Comparison of ENCODE assay signal across 8 cellular contexts in genomic region chr7:77427996-77428603, GRCh38. TPM values are rescaled to one million over a fixed set of nuclear protein-coding genes. Genes with fewer than 3 reads are reported as not detected.
DNase-seq lines count a peak whose midpoint lies in the region; ATAC-seq and TF ChIP-seq lines count a peak whose summit lies in the region.

No MANE protein-coding gene starts in this region.

- TF ChIP-seq CTCF in BJ (IDR thresholded peaks at IDR 0.05; ENCODE audit: insufficient read depth, low read depth, low read length) (no peak), HFFc6 (IDR thresholded peaks at IDR 0.05) (no peak), A673 (conservative IDR thresholded peaks at IDR 0.05; ENCODE audit: low read depth, low read length) (no peak), sigmoid colon (IDR thresholded peaks at IDR 0.05) (no peak)

- no peaks in the 10 kb centered on the region for H3K36me3 Mint-ChIP-seq in HFFc6 (ENCODE audit: low read depth)
- H3K36me3 Mint-ChIP-seq in activated naive CD8-positive, alpha-beta T cell = no peaks in the 10 kb centered on the region
- no peaks in the 10 kb centered on the region for H3K36me3 Mint-ChIP-seq in memory B cell

- no TSS peak for BruUV-seq in A673 (replicated peaks; lab: Mats Ljungman, UMichigan)

- intact Hi-C loops in A673 (cut with micrococcal nuclease; ENCODE audit: unreplicated experiment) = no loop called here
- intact Hi-C loops in sigmoid colon (cut with DNase I) = no loop called here

- H3K9me3 Mint-ChIP-seq in HFFc6 (no peaks in the 10 kb centered on the region), memory B cell (no peaks in the 10 kb centered on the region)
- no peaks in the 10 kb centered on the region for H3K9me3 Mint-ChIP-seq in activated naive CD8-positive, alpha-beta T cell (ENCODE audit: low read depth)

- no peak overlapping the region for H3K27ac ChIP-seq in A673 (ENCODE audit: low read depth, low read length, poor library complexity, severe bottlenecking)
- no peak overlapping the region for H3K27ac ChIP-seq in sigmoid colon

- H3K4me1 Mint-ChIP-seq in HFFc6 (ENCODE audit: low read depth) (peaks cover 52% of the 10 kb centered on the region), memory B cell (peaks cover 21% of the 10 kb centered on the region)
- peaks cover 26% of the 10 kb centered on the region for H3K4me1 Mint-ChIP-seq in activated naive CD8-positive, alpha-beta T cell (ENCODE audit: low read depth)

- no peak for TF ChIP-seq EP300 in sigmoid colon (IDR thresholded peaks at IDR 0.05)

- POLR2A ChIA-PET in BJ (lab: Charles Lee) (no interaction called here), A673 (lab: Charles Lee; ENCODE audit: low non-redundant PET) (no interaction called here)

- H3K4me1 ChIP-seq in A673 (ENCODE audit: insufficient read depth, low read length, poor library complexity, severe bottlenecking) (no peaks in the 10 kb centered on the region), sigmoid colon (peaks cover 0 to 9% (median 0%) of the 10 kb centered on the region in 4 donors)

- no peaks in the 10 kb centered on the region for H3K36me3 ChIP-seq in BJ (ENCODE audit: control insufficient read depth, insufficient read depth, low read length)
- no peaks in the 10 kb centered on the region for H3K36me3 ChIP-seq in A673 (ENCODE audit: insufficient read depth, low read length, poor library complexity, severe bottlenecking)
- H3K36me3 ChIP-seq in sigmoid colon = no peaks in the 10 kb centered on the region

- no peaks in the 10 kb centered on the region for H3K27me3 Mint-ChIP-seq in HFFc6 (ENCODE audit: insufficient read depth)
- no peaks in the 10 kb centered on the region for H3K27me3 Mint-ChIP-seq in activated naive CD8-positive, alpha-beta T cell
- no peaks in the 10 kb centered on the region for H3K27me3 Mint-ChIP-seq in memory B cell

- DNase-seq in BJ (ENCODE audit: low read depth) = peak; percentile 46
- peak; percentile 71 for DNase-seq in HFFc6
- no peak for DNase-seq in memory B cell (ENCODE audit: low spot score in 2 of 2)
- no peak for DNase-seq in A673 (ENCODE audit: low spot score)
- no peak for DNase-seq in iPS-NIHi11 (ENCODE audit: low spot score)
- DNase-seq in sigmoid colon = no peak

- no peak for TF ChIP-seq POLR2A in sigmoid colon (IDR thresholded peaks at IDR 0.05)

- H3K9me3 ChIP-seq in A673 (ENCODE audit: low read depth, low read length, poor library complexity, severe bottlenecking) = no peaks in the 10 kb centered on the region
- no peaks in the 10 kb centered on the region for H3K9me3 ChIP-seq in sigmoid colon

- H3K27me3 ChIP-seq in BJ (ENCODE audit: control insufficient read depth, insufficient read depth, low read length) = no peaks in the 10 kb centered on the region
- no peaks in the 10 kb centered on the region for H3K27me3 ChIP-seq in A673 (replicated peaks; ENCODE audit: insufficient read depth, low read depth, low read length, poor library complexity)
- H3K27me3 ChIP-seq in sigmoid colon = no peaks in the 10 kb centered on the region

- whole genome bisulfite sequencing in sigmoid colon, 2 donors = 71 to 92% methylated on average over 5 of the region's 5 CpGs

- H3K4me3 ChIP-seq in BJ (ENCODE audit: low read depth, low read length) (no peak overlapping the region), A673 (ENCODE audit: low read depth, low read length, poor library complexity, severe bottlenecking) (no peak overlapping the region), sigmoid colon (no peak overlapping the region)

- CTCF ChIA-PET in BJ (lab: Yijun Ruan, JAX) (interaction anchor here (0.6 kb wide), 1 partner anchor 1472 kb away, joined by 3 read pairs; no protein-coding TSS in a partner anchor), A673 (lab: Charles Lee) (no interaction called here)

- H3K4me3 Mint-ChIP-seq in HFFc6 = peak overlapping the region; percentile 84
- peak overlapping the region; percentile 6 for H3K4me3 Mint-ChIP-seq in activated naive CD8-positive, alpha-beta T cell
- no peak overlapping the region for H3K4me3 Mint-ChIP-seq in memory B cell

- ATAC-seq in memory B cell (ENCODE audit: low read depth) = no peak
- ATAC-seq in HG03045 (IDR thresholded peaks at IDR 0.05; ENCODE audit: unreplicated experiment) = no peak

- peak overlapping the region; percentile 90 for H3K27ac Mint-ChIP-seq in HFFc6
- peak overlapping the region; percentile 55 for H3K27ac Mint-ChIP-seq in activated naive CD8-positive, alpha-beta T cell
- H3K27ac Mint-ChIP-seq in memory B cell = peak overlapping the region; percentile 49

RNA-seq across cellular contexts. Expression of gene GSAP, which starts 12.0 kb away (rescaled TPM):
- polyA plus RNA-seq in BJ (2011; rRNA removed) (3.7 and 7.0 TPM in 2 replicates), sigmoid colon (1 to 10 TPM; 3.6 to 9.4 (median 7.4) TPM)
- 3.7 and 5.0 TPM in 2 replicates for polyA minus RNA-seq in BJ (2011; rRNA and poly(A)+ RNA removed)
- total RNA-seq in HFFc6 (2021; fragmentation: NEBNext Ultra II Directional; extraction: Animal tissue kit (Norgen Biotek cat#: 25700)) = 1 to 10 TPM; 1.4 to 2.8 (median 2.2) TPM
- total RNA-seq in A673 (2021) (0.15 TPM in 2 replicates), sigmoid colon (10 to 100 TPM; 15.1 to 30.2 (median 22.1) TPM)

Comparison
In these comparisons a context has a peak if more than half of its experiments do, and no peak if none do; other contexts are left out.
1. DNase-seq: peak in BJ (single experiment) and HFFc6 (single experiment); none in memory B cell (0 of 2), A673 (single experiment), iPS-NIHi11 (single experiment) and sigmoid colon (single experiment).
2. RNA of gene GSAP, which starts 12.0 kb away (total RNA-seq): 15.1 to 30.2 TPM in sigmoid colon; 1.4 to 2.8 TPM in HFFc6 and 0.15 TPM in A673; every median in the first group is over 4 times any median in the second.
3. Peak in every context shown above with its lines, with median percentiles within 50 percentile points of each other: H3K27ac Mint-ChIP-seq.